Comparison of ENCODE assay signal across 20 cellular contexts in the genomic region with DNA sequence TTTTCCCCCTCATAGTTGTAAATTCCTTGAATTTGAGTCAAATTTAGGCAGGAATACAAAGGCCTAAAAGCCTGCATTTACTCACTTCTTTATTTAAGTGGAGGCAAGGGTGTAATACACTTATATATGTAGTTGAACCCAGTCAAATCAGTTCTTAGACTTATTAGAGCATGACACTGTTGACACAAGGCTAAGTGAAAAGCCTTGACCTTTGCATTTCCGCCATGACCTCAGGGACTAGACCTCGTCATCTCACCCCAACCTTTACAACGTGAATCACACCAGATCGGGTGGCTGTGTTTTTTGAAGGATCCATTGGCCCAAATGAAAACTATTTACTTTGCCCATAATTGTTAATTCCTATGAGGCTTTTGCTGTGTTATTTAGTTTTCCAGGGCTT.
DNase-seq lines count a peak whose midpoint lies in the region; ATAC-seq, FAIRE-seq and TF ChIP-seq lines count a peak whose summit lies in the region.
"Had no signal": no experiment of that assay in that cellular context is flagged by ENCODE, and none has a peak within 500 bp of the region (broad histone marks: within the 10 kb centered on the region; RNA-seq: fewer than 3 reads in every experiment).

No MANE protein-coding gene starts in this region.

- H3K9me2 ChIP-seq in GM23338 (ENCODE audit: insufficient read depth) (no peaks in the 10 kb centered on the region), PC-3 (replicated peaks; ENCODE audit: low read length) (no peaks in the 10 kb centered on the region)

- no peaks in the 10 kb centered on the region for H3K27me3 Mint-ChIP-seq in GM23338 (ENCODE audit: insufficient read depth, low read depth, poor library complexity)
- peaks cover 2% of the 10 kb centered on the region for H3K27me3 Mint-ChIP-seq in glutamatergic neuron (ENCODE audit: unreplicated experiment)
- H3K27me3 Mint-ChIP-seq in neural crest cell (ENCODE audit: low read depth), result no peaks in the 10 kb centered on the region
- H3K27me3 Mint-ChIP-seq: CD8-positive, alpha-beta memory T cell; T-helper 17 cell had no signal

- BruUV-seq in PC-3 (replicated peaks; lab: Mats Ljungman, UMichigan), result no TSS peak

- peaks cover 67% of the 10 kb centered on the region for H3K79me2 ChIP-seq in GM23338 (replicated peaks; ENCODE audit: insufficient read depth)
- H3K79me2 ChIP-seq in PC-3 (ENCODE audit: low read length), result no peaks in the 10 kb centered on the region

- peaks cover 4% of the 10 kb centered on the region; the same call in 2 of the 3 replicates for H3K9me3 Mint-ChIP-seq in GM23338
- peaks cover 2% of the 10 kb centered on the region for H3K9me3 Mint-ChIP-seq in glutamatergic neuron (ENCODE audit: unreplicated experiment)
- peaks cover 5% of the 10 kb centered on the region for H3K9me3 Mint-ChIP-seq in neural crest cell
- H3K9me3 Mint-ChIP-seq: CD14-positive monocyte had no signal

- TF ChIP-seq CTCF in GM23338 (conservative IDR thresholded peaks at IDR 0.05; ENCODE audit: low read depth in 2 of 2) (no peak), glutamatergic neuron (IDR thresholded peaks at IDR 0.05; ENCODE audit: partially characterized antibody, unreplicated experiment) (no peak), neural crest cell (conservative IDR thresholded peaks at IDR 0.05) (no peak), PC-3 (conservative IDR thresholded peaks at IDR 0.05; ENCODE audit: low read depth, low read length) (no peak)

- ATAC-seq in GM23338, result peak; percentile 48
- ATAC-seq in PC-3, result no peak
- ATAC-seq: A549, SK-N-SH treated with all-trans-retinoic acid at 6 μM for 48 hours, T-helper 17 cell had no signal

- no peaks in the 10 kb centered on the region for H3K9me3 ChIP-seq in PC-3 (ENCODE audit: low read length)

- H3K4me2 ChIP-seq in GM23338 (peak overlapping the region; percentile 48; the same call in 1 of the 2 replicates), PC-3 (ENCODE audit: low read length) (no peak overlapping the region)
- H3K4me2 ChIP-seq: A549 had no signal

- no peak for FAIRE-seq in RCC 7860 (lab: Jason Lieb, UNC)
- FAIRE-seq: A549 had no signal

- H3K27me3 ChIP-seq in GM23338 (ENCODE audit: insufficient read depth) (no peaks in the 10 kb centered on the region), PC-3 (ENCODE audit: low read length) (no peaks in the 10 kb centered on the region)

- H3K36me3 ChIP-seq in GM23338 (ENCODE audit: insufficient read depth) (no peaks in the 10 kb centered on the region), PC-3 (ENCODE audit: low read depth, low read length) (no peaks in the 10 kb centered on the region)

- in situ Hi-C loops in SK-MEL-5 (cut with HindIII; ENCODE audit: low pct_unique_long_range_greater_than_20kb, low sequenced_read_pairs) (no loop called here), KBM-7 (cut with MboI; ENCODE audit: low pct_unique_long_range_greater_than_20kb, low sequenced_read_pairs) (no loop called here)

- 0 out of 2 replicates have a peak, but pooled peaks cover 7% of the 10 kb centered on the region for H4K20me1 ChIP-seq in GM23338 (replicated peaks; ENCODE audit: insufficient read depth)
- no peaks in the 10 kb centered on the region for H4K20me1 ChIP-seq in PC-3 (ENCODE audit: low read length)

- H3K36me3 Mint-ChIP-seq in GM23338 (ENCODE audit: low read depth), result peaks cover 17% of the 10 kb centered on the region; the same call in 2 of the 3 replicates
- H3K36me3 Mint-ChIP-seq in glutamatergic neuron (ENCODE audit: unreplicated experiment), result no peaks in the 10 kb centered on the region
- H3K36me3 Mint-ChIP-seq in neural crest cell (ENCODE audit: low read depth), result peaks cover 13% of the 10 kb centered on the region
- H3K36me3 Mint-ChIP-seq: CD14-positive monocyte; CD8-positive, alpha-beta memory T cell had no signal

- no peak overlapping the region for H3K27ac Mint-ChIP-seq in GM23338
- no peak overlapping the region for H3K27ac Mint-ChIP-seq in glutamatergic neuron (ENCODE audit: unreplicated experiment)
- no peak overlapping the region for H3K27ac Mint-ChIP-seq in neural crest cell (ENCODE audit: unreplicated experiment)
- H3K27ac Mint-ChIP-seq: CD14-positive monocyte; CD8-positive, alpha-beta memory T cell; T-helper 17 cell had no signal

- no peak overlapping the region for H3K9ac ChIP-seq in PC-3 (ENCODE audit: low read length)

- H3K4me1 Mint-ChIP-seq in GM23338 (peaks cover 28% of the 10 kb centered on the region), glutamatergic neuron (ENCODE audit: low read depth, unreplicated experiment) (peaks cover 43% of the 10 kb centered on the region), neural crest cell (peaks cover 38% of the 10 kb centered on the region)
- H3K4me1 Mint-ChIP-seq: CD14-positive monocyte; CD8-positive, alpha-beta memory T cell; T-helper 17 cell had no signal

- no peak overlapping the region for H3K27ac ChIP-seq in GM23338 (ENCODE audit: low read depth)
- no peak overlapping the region for H3K27ac ChIP-seq in PC-3 (ENCODE audit: low read length)
- H3K27ac ChIP-seq: A549 had no signal

- H3F3A ChIP-seq in GM23338 (replicated peaks; ENCODE audit: low read depth) (no peaks in the 10 kb centered on the region), PC-3 (ENCODE audit: low read length, unreplicated experiment) (no peaks in the 10 kb centered on the region)

- DNase-seq in GM23338 (ENCODE audit: low spot score), result no peak
- peak; percentile 56 for DNase-seq in SK-MEL-5 (ENCODE audit: low read depth, low spot score)
- no peak for DNase-seq in glutamatergic neuron
- no peak for DNase-seq in neural crest cell (ENCODE audit: low read depth, low spot score)
- no peak for DNase-seq in KBM-7
- no peak for DNase-seq in PC-3
- DNase-seq in RCC 7860 (ENCODE audit: low spot score), result no peak
- DNase-seq: CD8-positive, alpha-beta memory T cell; DMS 273 treated with DMSO at 0.1 percent for 48 hours; DND-41; HCEC 1CT; Karpas-422; NCI-H1092; NCI-H1930; NCI-H446; NCI-H526 treated with DMSO at 0.1 percent for 48 hours; T-helper 17 cell had no signal

- H2AFZ ChIP-seq in GM23338 (no peak overlapping the region), PC-3 (ENCODE audit: low read length) (no peak overlapping the region)

- H3K4me1 ChIP-seq in GM23338 (ENCODE audit: insufficient read depth) (peaks cover 18% of the 10 kb centered on the region), PC-3 (ENCODE audit: insufficient read depth, low read length) (peaks cover 33% of the 10 kb centered on the region)

- H3K4me3 Mint-ChIP-seq in GM23338 (no peak overlapping the region), glutamatergic neuron (ENCODE audit: unreplicated experiment) (peak overlapping the region; percentile 1), neural crest cell (peak overlapping the region; percentile 1)
- H3K4me3 Mint-ChIP-seq: CD14-positive monocyte; CD8-positive, alpha-beta memory T cell; T-helper 17 cell had no signal

- intact Hi-C loops in PC-3 (cut with micrococcal nuclease), result loop anchor here (5.0 kb wide), 1 partner anchor 39 kb away; no protein-coding TSS in a partner anchor

- POLR2A ChIA-PET in PC-3 (lab: Charles Lee; ENCODE audit: unreplicated experiment), result no interaction called here

- H3K4me3 ChIP-seq in GM23338 (no peak overlapping the region), PC-3 (ENCODE audit: low read length) (no peak overlapping the region)
- H3K4me3 ChIP-seq: A549 had no signal

- CTCF ChIA-PET in PC-3 (lab: Charles Lee), result no interaction called here

TF ChIP-seq in GM23338, 12 proteins besides CTCF, POLR2A, EP300 and RAD21 (continues in another document):
- TF ChIP-seq POLR2AphosphoS5 (IDR thresholded peaks at IDR 0.05; ENCODE audit: low read depth) (no peak), NANOG (IDR thresholded peaks at IDR 0.05; ENCODE audit: borderline replicate concordance) (no peak), STAT1 (IDR thresholded peaks at IDR 0.05; ENCODE audit: unreplicated experiment) (no peak), ZNF114 (CRISPR knock-in tag; IDR thresholded peaks at IDR 0.05) (no peak), CREB1 (CRISPR knock-in tag; IDR thresholded peaks at IDR 0.05; ENCODE audit: low read depth) (no peak)
- TF ChIP-seq, protein P1, sequence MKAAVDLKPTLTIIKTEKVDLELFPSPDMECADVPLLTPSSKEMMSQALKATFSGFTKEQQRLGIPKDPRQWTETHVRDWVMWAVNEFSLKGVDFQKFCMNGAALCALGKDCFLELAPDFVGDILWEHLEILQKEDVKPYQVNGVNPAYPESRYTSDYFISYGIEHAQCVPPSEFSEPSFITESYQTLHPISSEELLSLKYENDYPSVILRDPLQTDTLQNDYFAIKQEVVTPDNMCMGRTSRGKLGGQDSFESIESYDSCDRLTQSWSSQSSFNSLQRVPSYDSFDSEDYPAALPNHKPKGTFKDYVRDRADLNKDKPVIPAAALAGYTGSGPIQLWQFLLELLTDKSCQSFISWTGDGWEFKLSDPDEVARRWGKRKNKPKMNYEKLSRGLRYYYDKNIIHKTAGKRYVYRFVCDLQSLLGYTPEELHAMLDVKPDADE (IDR thresholded peaks at IDR 0.05), result no peak
